Comparison of ENCODE assay signal across 8 cellular contexts in genomic region chr1:65149753-65150463, GRCh38. TPM values are rescaled to one million over a fixed set of nuclear protein-coding genes. Genes with fewer than 3 reads are reported as not detected.
DNase-seq lines count a peak whose midpoint lies in the region; ATAC-seq, FAIRE-seq and TF ChIP-seq lines count a peak whose summit lies in the region.

No MANE protein-coding gene starts in this region.

- H4K20me1 ChIP-seq in GM23248 (ENCODE audit: insufficient read depth) = peaks cover 16% of the 10 kb centered on the region; the same call in 1 of the 2 replicates

- intact Hi-C loops in breast epithelium (cut with DNase I; ENCODE audit: low total_unique reads) (loop anchor here (5.0 kb wide), 1 partner anchor 1202 kb away; no protein-coding TSS in a partner anchor), posterior vena cava (cut with DNase I) (loop anchor here in 1 of 2 donors (10.0 kb wide), 1 partner anchor 85 kb away; no protein-coding TSS in a partner anchor)

- no peaks in the 10 kb centered on the region for H3K9me2 ChIP-seq in GM23248 (ENCODE audit: insufficient read depth)

- H3K4me1 ChIP-seq in GM23248 (ENCODE audit: insufficient read depth) = no peaks in the 10 kb centered on the region
- no peaks in the 10 kb centered on the region for H3K4me1 ChIP-seq in breast epithelium

- H3K27ac ChIP-seq in C4-2B (peak overlapping the region; percentile 94), GM23248 (no peak overlapping the region), breast epithelium (peak overlapping the region; percentile 95 to 96)

- ATAC-seq in naive thymus-derived CD8-positive, alpha-beta T cell = no peak
- no peak for ATAC-seq in GM18498 (IDR thresholded peaks at IDR 0.05; ENCODE audit: unreplicated experiment)
- ATAC-seq in GM18867 (IDR thresholded peaks at IDR 0.05; ENCODE audit: unreplicated experiment) = no peak

- H3K27ac Mint-ChIP-seq in naive thymus-derived CD8-positive, alpha-beta T cell = no peak overlapping the region

- POLR2A ChIA-PET in naive thymus-derived CD8-positive, alpha-beta T cell (lab: Charles Lee) = interaction anchor here (0.6 kb wide), 1 partner anchor 28 kb away, joined by 3 read pairs; no protein-coding TSS in a partner anchor

- no peaks in the 10 kb centered on the region for H3K9me3 Mint-ChIP-seq in naive thymus-derived CD8-positive, alpha-beta T cell

- TF ChIP-seq POLR2A in breast epithelium (IDR thresholded peaks at IDR 0.05) = no peak

- H3K9ac ChIP-seq in GM23248 = no peak overlapping the region

- H3K27me3 ChIP-seq in GM23248 (replicated peaks; ENCODE audit: insufficient read depth) (no peaks in the 10 kb centered on the region), breast epithelium (no peaks in the 10 kb centered on the region)

- H3F3A ChIP-seq in GM23248 (ENCODE audit: insufficient read depth) = 0 out of 2 replicates have a peak, but pooled peaks cover 6% of the 10 kb centered on the region

- H3K79me2 ChIP-seq in GM23248 (ENCODE audit: insufficient read depth) = peaks cover 59% of the 10 kb centered on the region

- peaks cover 15 to 44% (median 21%) of the 10 kb centered on the region in 5 donors for H3K27me3 Mint-ChIP-seq in naive thymus-derived CD8-positive, alpha-beta T cell

- FAIRE-seq in D721Med (lab: Jason Lieb, UNC) = no peak

- peaks cover 5 to 19% (median 12%) of the 10 kb centered on the region in 4 donors for H3K4me1 Mint-ChIP-seq in naive thymus-derived CD8-positive, alpha-beta T cell

- no peaks in the 10 kb centered on the region for H3K36me3 Mint-ChIP-seq in naive thymus-derived CD8-positive, alpha-beta T cell

- no peaks in the 10 kb centered on the region for H3K36me3 ChIP-seq in GM23248 (ENCODE audit: low read depth)
- H3K36me3 ChIP-seq in breast epithelium = no peaks in the 10 kb centered on the region

- TF ChIP-seq CTCF in C4-2B (conservative IDR thresholded peaks at IDR 0.05) (no peak), breast epithelium (IDR thresholded peaks at IDR 0.05) (no peak), D721Med (IDR thresholded peaks at IDR 0.05; ENCODE audit: insufficient read depth, missing control alignments) (no peak)

- WGBS in GM23248 (ENCODE audit: low coverage in 1 of 2, low lambda C conversion rate in 2 of 2, missing lambda C conversion rate in 2 of 2), 2 experiments = 97 to 98% methylated on average over 3 of the region's 3 CpGs

- H2AFZ ChIP-seq in GM23248 = no peak overlapping the region

- no peaks in the 10 kb centered on the region for H3K9me3 ChIP-seq in GM23248 (ENCODE audit: low read depth)
- no peaks in the 10 kb centered on the region for H3K9me3 ChIP-seq in breast epithelium

- peak overlapping the region; percentile 86 for H3K4me2 ChIP-seq in GM23248 (ENCODE audit: unreplicated experiment)

- peak overlapping the region; percentile 53 to 89 (median 85) for H3K4me3 Mint-ChIP-seq in naive thymus-derived CD8-positive, alpha-beta T cell

- in situ Hi-C loops in GM23248 (cut with MboI) = no loop called here

- H3K4me3 ChIP-seq in GM23248 (peak overlapping the region; percentile 82), breast epithelium (peak overlapping the region in 2 of 3 donors; percentile 69 to 97)

- DNase-seq in GM23248 = no peak
- DNase-seq in breast epithelium (ENCODE audit: low spot score in 2 of 2) = no peak
- no peak for DNase-seq in naive thymus-derived CD8-positive, alpha-beta T cell
- DNase-seq in posterior vena cava (ENCODE audit: low spot score) = no peak
- DNase-seq in D721Med (ENCODE audit: insufficient read length, low spot score) = no peak

RNA-seq across cellular contexts. Expression of gene AK4, which starts 1.9 kb away (rescaled TPM):
- 49.1 and 65.4 TPM in 2 replicates for total RNA-seq in GM23248 (2014; rRNA removed; shearing (Covaris generic))
- 108 and 110 TPM in 2 replicates for polyA plus RNA-seq in GM23248 (2016; fragmentation: Nextera tagmentation; extraction: Ambion mirVana)
- 10 to 100 TPM; 18.2 to 47.3 (median 41.0) TPM for total RNA-seq in breast epithelium
- under 1 TPM; 0.19 to 0.91 TPM for total RNA-seq in naive thymus-derived CD8-positive, alpha-beta T cell
- not detected for polyA plus RNA-seq in naive thymus-derived CD8-positive, alpha-beta T cell
- total RNA-seq in posterior vena cava = 10 to 100 TPM; 68.3 to 86.5 TPM

Comparison
In these comparisons a context has a peak if more than half of its experiments do, and no peak if none do; other contexts are left out.
1. RNA of gene AK4, which starts 1.9 kb away (total RNA-seq): 68.3 to 86.5 TPM in posterior vena cava, 49.1 to 65.4 TPM in GM23248 and 18.2 to 47.3 TPM in breast epithelium; 0.19 to 0.91 TPM in naive thymus-derived CD8-positive, alpha-beta T cell; every median in the first group is over 10 times any median in the second.